ENCODE assay signal across 1 cellular context in genomic region chr1:247371801-247372259, GRCh38.
A peak's percentile ranks its signal among the peaks of the same experiment; 100 is the strongest.
TF ChIP-seq lines count a peak whose summit lies in the region.

No MANE protein-coding gene starts in this region.

TF ChIP-seq in K562, 482 proteins besides CTCF, POLR2A, EP300 and RAD21 (continued from another document and continues in another):
- TF ChIP-seq, protein P1, sequence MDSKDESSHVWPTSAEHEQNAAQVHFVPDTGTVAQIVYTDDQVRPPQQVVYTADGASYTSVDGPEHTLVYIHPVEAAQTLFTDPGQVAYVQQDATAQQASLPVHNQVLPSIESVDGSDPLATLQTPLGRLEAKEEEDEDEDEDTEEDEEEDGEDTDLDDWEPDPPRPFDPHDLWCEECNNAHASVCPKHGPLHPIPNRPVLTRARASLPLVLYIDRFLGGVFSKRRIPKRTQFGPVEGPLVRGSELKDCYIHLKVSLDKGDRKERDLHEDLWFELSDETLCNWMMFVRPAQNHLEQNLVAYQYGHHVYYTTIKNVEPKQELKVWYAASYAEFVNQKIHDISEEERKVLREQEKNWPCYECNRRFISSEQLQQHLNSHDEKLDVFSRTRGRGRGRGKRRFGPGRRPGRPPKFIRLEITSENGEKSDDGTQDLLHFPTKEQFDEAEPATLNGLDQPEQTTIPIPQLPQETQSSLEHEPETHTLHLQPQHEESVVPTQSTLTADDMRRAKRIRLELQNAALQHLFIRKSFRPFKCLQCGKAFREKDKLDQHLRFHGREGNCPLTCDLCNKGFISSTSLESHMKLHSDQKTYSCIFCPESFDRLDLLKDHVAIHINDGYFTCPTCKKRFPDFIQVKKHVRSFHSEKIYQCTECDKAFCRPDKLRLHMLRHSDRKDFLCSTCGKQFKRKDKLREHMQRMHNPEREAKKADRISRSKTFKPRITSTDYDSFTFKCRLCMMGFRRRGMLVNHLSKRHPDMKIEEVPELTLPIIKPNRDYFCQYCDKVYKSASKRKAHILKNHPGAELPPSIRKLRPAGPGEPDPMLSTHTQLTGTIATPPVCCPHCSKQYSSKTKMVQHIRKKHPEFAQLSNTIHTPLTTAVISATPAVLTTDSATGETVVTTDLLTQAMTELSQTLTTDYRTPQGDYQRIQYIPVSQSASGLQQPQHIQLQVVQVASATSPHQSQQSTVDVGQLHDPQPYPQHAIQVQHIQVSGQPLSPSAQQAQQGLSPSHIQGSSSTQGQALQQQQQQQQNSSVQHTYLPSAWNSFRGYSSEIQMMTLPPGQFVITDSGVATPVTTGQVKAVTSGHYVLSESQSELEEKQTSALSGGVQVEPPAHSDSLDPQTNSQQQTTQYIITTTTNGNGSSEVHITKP (IDR thresholded peaks at IDR 0.05; ENCODE audit: partially characterized antibody) = no peak
- TF ChIP-seq MEF2D (tag; conservative IDR thresholded peaks at IDR 0.05; ENCODE audit: low read depth) (no peak), SAFB (IDR thresholded peaks at IDR 0.05; ENCODE audit: borderline replicate concordance, low read depth, low read length) (no peak), MYC (IDR thresholded peaks at IDR 0.05; ENCODE audit: low read depth, low read length) (no peak), MYC (CRISPR knock-in tag; IDR thresholded peaks at IDR 0.05; ENCODE audit: borderline replicate concordance, low read depth) (no peak), PHF21A (IDR thresholded peaks at IDR 0.05; ENCODE audit: borderline replicate concordance, low read depth) (no peak), E2F6 (IDR thresholded peaks at IDR 0.05; ENCODE audit: borderline replicate concordance in 1 of 2, extremely low read depth in 1 of 2, insufficient read depth in 1 of 2, insufficient read length in 1 of 2, low read depth in 1 of 2, low read length in 1 of 2, poor library complexity in 1 of 2, severe bottlenecking in 1 of 2) (peak in 1 of 2 experiments; percentile 16), PHTF2 (CRISPR knock-in tag; IDR thresholded peaks at IDR 0.05) (no peak), ZNF239 (CRISPR knock-in tag; IDR thresholded peaks at IDR 0.05) (no peak), SMC3 (conservative IDR thresholded peaks at IDR 0.05; ENCODE audit: insufficient read depth, low read depth, low read length) (no peak), PRPF4 (IDR thresholded peaks at IDR 0.05; ENCODE audit: insufficient read depth, low read depth, low read length, poor library complexity, severe bottlenecking) (no peak), THAP7 (CRISPR knock-in tag; IDR thresholded peaks at IDR 0.05) (no peak), RBM25 (IDR thresholded peaks at IDR 0.05; ENCODE audit: low read depth, low read length, severe bottlenecking) (no peak), ZNF589 (CRISPR knock-in tag; IDR thresholded peaks at IDR 0.05; ENCODE audit: low read depth) (peak; percentile 72; the same call in 1 of the 2 replicates), SMAD4 (CRISPR knock-in tag; conservative IDR thresholded peaks at IDR 0.05) (peak; percentile 58; the same call in 1 of the 2 replicates), FOXK1 (CRISPR knock-in tag; IDR thresholded peaks at IDR 0.05; ENCODE audit: borderline replicate concordance) (no peak), POLR2AphosphoS2 (IDR thresholded peaks at IDR 0.05; ENCODE audit: low read length) (no peak), MCM3 (IDR thresholded peaks at IDR 0.05) (no peak), RBFOX2 (IDR thresholded peaks at IDR 0.05; ENCODE audit: low read depth, low read length) (no peak), SMARCB1 (IDR thresholded peaks at IDR 0.05; ENCODE audit: insufficient read length, low read depth) (no peak), ZNF253 (CRISPR knock-in tag; conservative IDR thresholded peaks at IDR 0.05) (no peak), EGR1 (conservative IDR thresholded peaks at IDR 0.05) (no peak), ZNF780A (CRISPR knock-in tag; IDR thresholded peaks at IDR 0.05) (no peak), CHCHD3 (CRISPR knock-in tag; IDR thresholded peaks at IDR 0.05) (no peak), NFE2 (IDR thresholded peaks at IDR 0.05; ENCODE audit: low read depth) (no peak), POLR2B (IDR thresholded peaks at IDR 0.05; ENCODE audit: low read depth, partially characterized antibody) (no peak), ZNF407 (IDR thresholded peaks at IDR 0.05; ENCODE audit: low read depth) (no peak), DPF2 (IDR thresholded peaks at IDR 0.05) (no peak), PHF20 (IDR thresholded peaks at IDR 0.05; ENCODE audit: partially characterized antibody) (no peak), HCFC1 (IDR thresholded peaks at IDR 0.05; ENCODE audit: low read depth, low read length) (no peak), HDAC3 (IDR thresholded peaks at IDR 0.05; ENCODE audit: borderline replicate concordance, partially characterized antibody) (no peak), NFRKB (IDR thresholded peaks at IDR 0.05; ENCODE audit: low read depth) (no peak), FOXP4 (CRISPR knock-in tag; IDR thresholded peaks at IDR 0.05; ENCODE audit: borderline replicate concordance) (no peak), ZNF436 (CRISPR knock-in tag; IDR thresholded peaks at IDR 0.05) (no peak), ZNF57 (CRISPR knock-in tag; IDR thresholded peaks at IDR 0.05) (no peak), REST (CRISPR knock-in tag; IDR thresholded peaks at IDR 0.05; ENCODE audit: low read depth) (no peak), HDAC8 (tag; IDR thresholded peaks at IDR 0.05) (peak; percentile 83), FIP1L1 (IDR thresholded peaks at IDR 0.05; ENCODE audit: low read depth, low read length, poor library complexity, severe bottlenecking) (no peak), CHD2 (IDR thresholded peaks at IDR 0.05; ENCODE audit: low read depth, low read length) (no peak), ZNF224 (CRISPR knock-in tag; IDR thresholded peaks at IDR 0.05) (no peak), ZFP1 (CRISPR knock-in tag; IDR thresholded peaks at IDR 0.05) (no peak)
- TF ChIP-seq, protein P2, sequence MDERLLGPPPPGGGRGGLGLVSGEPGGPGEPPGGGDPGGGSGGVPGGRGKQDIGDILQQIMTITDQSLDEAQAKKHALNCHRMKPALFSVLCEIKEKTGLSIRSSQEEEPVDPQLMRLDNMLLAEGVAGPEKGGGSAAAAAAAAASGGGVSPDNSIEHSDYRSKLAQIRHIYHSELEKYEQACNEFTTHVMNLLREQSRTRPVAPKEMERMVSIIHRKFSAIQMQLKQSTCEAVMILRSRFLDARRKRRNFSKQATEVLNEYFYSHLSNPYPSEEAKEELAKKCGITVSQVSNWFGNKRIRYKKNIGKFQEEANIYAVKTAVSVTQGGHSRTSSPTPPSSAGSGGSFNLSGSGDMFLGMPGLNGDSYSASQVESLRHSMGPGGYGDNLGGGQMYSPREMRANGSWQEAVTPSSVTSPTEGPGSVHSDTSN (CRISPR knock-in tag; IDR thresholded peaks at IDR 0.05; ENCODE audit: low read depth) = no peak
- TF ChIP-seq, protein P2 (tag; conservative IDR thresholded peaks at IDR 0.05; ENCODE audit: low read depth) = no peak
